ENCODE assay signal across 11 cellular contexts in the genomic region with DNA sequence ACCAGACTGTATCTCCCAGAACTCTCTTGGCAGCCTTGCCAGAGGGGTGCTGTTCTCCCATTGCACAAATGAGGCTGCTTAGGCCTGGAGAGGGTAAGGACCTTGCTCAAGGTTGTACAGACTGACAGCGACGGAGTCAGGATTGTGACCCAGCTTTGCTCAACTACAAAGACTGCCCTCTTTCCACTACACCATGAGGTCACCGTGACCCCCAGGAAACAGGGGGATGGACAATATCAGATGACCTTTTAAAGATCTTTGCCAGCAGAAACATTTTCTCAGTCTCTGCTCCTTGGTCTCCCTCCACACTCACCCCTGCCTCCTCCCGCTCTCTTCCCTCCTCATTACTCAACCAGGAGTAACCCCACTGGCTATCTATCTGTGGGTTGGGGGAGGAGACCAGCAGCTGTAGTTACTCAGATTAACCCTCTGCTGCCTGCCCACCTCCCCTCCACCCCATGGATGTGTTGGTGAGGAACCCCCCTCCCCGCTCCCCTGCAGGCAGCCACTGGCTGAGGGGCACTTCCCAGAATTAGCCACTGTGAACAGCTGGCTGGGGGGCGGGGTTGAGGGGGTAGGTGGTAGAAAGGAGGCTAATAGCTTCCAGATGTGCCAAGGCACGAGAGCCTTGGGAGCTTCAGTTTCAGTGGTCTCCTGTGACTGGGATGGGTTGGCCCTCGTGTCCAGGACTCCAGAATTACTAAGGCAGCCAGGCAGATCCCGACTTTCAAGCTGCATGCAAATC. TPM values are rescaled to one million over a fixed set of nuclear protein-coding genes. Genes with fewer than 3 reads are reported as not detected.
DNase-seq lines count a peak whose midpoint lies in the region; ATAC-seq, FAIRE-seq and TF ChIP-seq lines count a peak whose summit lies in the region.
"Had no signal": no experiment of that assay in that cellular context is flagged by ENCODE, and none has a peak within 500 bp of the region (broad histone marks: within the 10 kb centered on the region; RNA-seq: fewer than 3 reads in every experiment).

No MANE protein-coding gene starts in this region.

- CTCF ChIA-PET in HEK293 (lab: Yijun Ruan, JAX) (interaction anchor here (1.0 to 2.3 kb wide), 5 partner anchors 10 to 437 kb away, joined by 3 to 22 read pairs (median 4); no protein-coding TSS in a partner anchor), mammary epithelial cell (lab: Charles Lee; ENCODE audit: low non-redundant PET) (interaction anchor here (0.7 kb wide), 1 partner anchor 69 kb away, joined by 3 read pairs; no protein-coding TSS in a partner anchor)

- dilution Hi-C loops in mammary epithelial cell (cut with HindIII; ENCODE audit: low sequenced_read_pairs): loop anchor here (5.0 kb wide), 1 partner anchor 103 kb away; no protein-coding TSS in a partner anchor

- H3K4me3 Mint-ChIP-seq in naive thymus-derived CD8-positive, alpha-beta T cell: no peak overlapping the region

- H3K36me3 ChIP-seq in HEK293 (ENCODE audit: control insufficient read depth in 2 of 2, insufficient read depth in 1 of 2, low read length in 2 of 2) (no peaks in the 10 kb centered on the region), kidney (ENCODE audit: control insufficient read depth in 1 of 2, insufficient read depth in 2 of 2, low read length in 2 of 2) (no peaks in the 10 kb centered on the region), mammary epithelial cell (ENCODE audit: insufficient read depth, low read length) (no peaks in the 10 kb centered on the region)

- in situ Hi-C loops in mammary epithelial cell (cut with MboI; ENCODE audit: low sequenced_read_pairs in 2 of 2): no loop called here

- H3K4me1 ChIP-seq in HEK293 (ENCODE audit: control insufficient read depth, insufficient read depth, low read length): no peaks in the 10 kb centered on the region
- peaks cover 0 to 4% of the 10 kb centered on the region in 2 donors for H3K4me1 ChIP-seq in kidney (ENCODE audit: control insufficient read depth in 1 of 2, insufficient read depth in 1 of 2, low read depth in 1 of 2, low read length in 2 of 2)
- no peaks in the 10 kb centered on the region for H3K4me1 ChIP-seq in mammary epithelial cell (ENCODE audit: insufficient read depth, low read length)
- H3K4me1 ChIP-seq: body of pancreas had no signal

- H3K9me3 ChIP-seq in HEK293 (ENCODE audit: control insufficient read depth, insufficient read depth, low read depth, low read length) (no peaks in the 10 kb centered on the region), kidney (ENCODE audit: control insufficient read depth in 1 of 2, low read length in 2 of 2) (no peaks in the 10 kb centered on the region), mammary epithelial cell (replicated peaks; ENCODE audit: insufficient read depth, low read length) (no peaks in the 10 kb centered on the region)
- H3K9me3 ChIP-seq: body of pancreas had no signal

- H4K20me1 ChIP-seq in mammary epithelial cell (ENCODE audit: insufficient read depth, low read length): no peaks in the 10 kb centered on the region

- no peak overlapping the region for H3K27ac ChIP-seq in HEK293 (ENCODE audit: extremely low read depth, low read depth, low read length)
- H3K27ac ChIP-seq in kidney (ENCODE audit: low read depth in 2 of 2, low read length in 2 of 2): no peak overlapping the region
- H3K27ac ChIP-seq in mammary epithelial cell (ENCODE audit: insufficient read depth, low read depth, low read length): no peak overlapping the region
- H3K27ac ChIP-seq: body of pancreas had no signal

- WGBS in mammary epithelial cell (ENCODE audit: low coverage, missing lambda C conversion rate): 81% methylated on average over 7 of the region's 9 CpGs

- H3K27me3 ChIP-seq in mammary epithelial cell (ENCODE audit: insufficient read depth, low read length): no peaks in the 10 kb centered on the region
- H3K27me3 ChIP-seq: body of pancreas had no signal

- H3K27me3 Mint-ChIP-seq in naive thymus-derived CD8-positive, alpha-beta T cell: peaks cover 13 to 27% (median 18%) of the 10 kb centered on the region in 5 donors

- no peak for DNase-seq in GM12892 (ENCODE audit: insufficient read length)
- peak; percentile 69 for DNase-seq in NB4 (ENCODE audit: low read depth)
- peak; percentile 54 for DNase-seq in kidney
- DNase-seq in activated CD8-positive, alpha-beta memory T cell treated with anti-CD3 and anti-CD28 coated beads, Interleukin-2, amount 50 U/mL, for 4 hours: no peak
- DNase-seq in activated CD4-positive, alpha-beta T cell treated with anti-CD3 and anti-CD28 coated beads, Interleukin-2, amount 50 U/mL, for 48 hours: no peak
- no peak for DNase-seq in mammary epithelial cell
- DNase-seq in naive thymus-derived CD8-positive, alpha-beta T cell: no peak
- DNase-seq: body of pancreas; stimulated activated naive CD4-positive, alpha-beta T cell had no signal

- no peaks in the 10 kb centered on the region for H3K36me3 Mint-ChIP-seq in naive thymus-derived CD8-positive, alpha-beta T cell

- FAIRE-seq in GM12892 (lab: Jason Lieb, UNC) (peak; percentile 54), kidney (lab: Jason Lieb, UNC) (no peak)
- FAIRE-seq: RCC 7860 had no signal

- POLR2A ChIA-PET in HEK293 (lab: Yijun Ruan, JAX): interaction anchor here (1.2 kb wide), 1 partner anchor 10 kb away, joined by 5 read pairs; no protein-coding TSS in a partner anchor
- POLR2A ChIA-PET in naive thymus-derived CD8-positive, alpha-beta T cell (lab: Charles Lee): no interaction called here

- H3K9ac ChIP-seq in kidney (ENCODE audit: low read length in 2 of 2) (no peak overlapping the region), mammary epithelial cell (ENCODE audit: insufficient read depth, low read length) (no peak overlapping the region)

- no peaks in the 10 kb centered on the region for H3K79me2 ChIP-seq in mammary epithelial cell (ENCODE audit: insufficient read depth, low read length)

- no peaks in the 10 kb centered on the region for H3K9me3 Mint-ChIP-seq in naive thymus-derived CD8-positive, alpha-beta T cell

- peaks cover 0 to 9% (median 2%) of the 10 kb centered on the region in 4 donors for H3K4me1 Mint-ChIP-seq in naive thymus-derived CD8-positive, alpha-beta T cell

- no peak for TF ChIP-seq CTCF in HEK293 (tag by site-specific recombination; IDR thresholded peaks at IDR 0.05)
- TF ChIP-seq CTCF in NB4 (IDR thresholded peaks at IDR 0.05; ENCODE audit: low read depth, low read length): no peak
- no peak for TF ChIP-seq CTCF in kidney (IDR thresholded peaks at IDR 0.05; ENCODE audit: borderline replicate concordance, extremely low read depth, insufficient read depth)
- TF ChIP-seq CTCF in mammary epithelial cell (conservative IDR thresholded peaks at IDR 0.05 in 1 of 2, IDR thresholded peaks at IDR 0.05 in 1 of 2; ENCODE audit: extremely low read depth in 1 of 2, insufficient read depth in 1 of 2, low read depth in 1 of 2, low read length in 2 of 2): no peak

- no peak overlapping the region for H3K4me2 ChIP-seq in mammary epithelial cell (ENCODE audit: insufficient read depth, low read depth, low read length)

- H3K27ac Mint-ChIP-seq in naive thymus-derived CD8-positive, alpha-beta T cell: no peak overlapping the region

- H2AFZ ChIP-seq in mammary epithelial cell (ENCODE audit: low read depth, low read length): no peak overlapping the region

- BruUV-seq in mammary epithelial cell (replicated peaks; lab: Mats Ljungman, UMichigan): no TSS peak

- H3K4me3 ChIP-seq in HEK293 (ENCODE audit: low read depth, low read length) (no peak overlapping the region), NB4 (ENCODE audit: low read depth, low read length) (no peak overlapping the region), kidney (ENCODE audit: low read length in 2 of 2) (no peak overlapping the region), mammary epithelial cell (replicated peaks in 1 of 3; ENCODE audit: insufficient read depth in 1 of 3, low read depth in 2 of 3, low read length in 3 of 3) (no peak overlapping the region)
- H3K4me3 ChIP-seq: body of pancreas had no signal

- TF ChIP-seq POLR2A in GM12892 (IDR thresholded peaks at IDR 0.05; ENCODE audit: low read depth, low read length) (no peak), NB4 (IDR thresholded peaks at IDR 0.05; ENCODE audit: extremely low read depth, insufficient read length) (no peak)

- intact Hi-C loops in kidney (cut with DNase I) (no loop called here), mammary epithelial cell (cut with micrococcal nuclease) (no loop called here)

- ATAC-seq in naive thymus-derived CD8-positive, alpha-beta T cell: no peak
- ATAC-seq: body of pancreas had no signal

TF ChIP-seq in HEK293, 187 proteins besides CTCF, POLR2A, EP300 and RAD21 (continues in another document):
- TF ChIP-seq PATZ1 (tag by site-specific recombination; IDR thresholded peaks at IDR 0.05): peak; percentile 57

RNA-seq across cellular contexts. Expression of gene MRPS18A, which starts 26.9 kb away (rescaled TPM):
- polyA plus RNA-seq in GM12892 (2012; ENCODE audit: missing spikeins): 49.1 TPM
- total RNA-seq in kidney: 36.4 TPM
- 103 TPM for polyA plus RNA-seq in kidney (ENCODE audit: insufficient read depth, low read depth, low replicate concordance)
- 10 to 100 TPM; 27.0 to 49.0 TPM for total RNA-seq in mammary epithelial cell
- 63.7 TPM for polyA plus RNA-seq in mammary epithelial cell
- 39.5 TPM for polyA minus RNA-seq in mammary epithelial cell
- total RNA-seq in naive thymus-derived CD8-positive, alpha-beta T cell: 10 to 100 TPM; 28.9 to 30.6 TPM
- polyA plus RNA-seq in naive thymus-derived CD8-positive, alpha-beta T cell: 10 to 100 TPM; 53.1 to 63.1 (median 53.7) TPM

RNA-seq across cellular contexts. Expression of gene VEGFA, which starts 55.5 kb away (rescaled TPM):
- 66.3 TPM for polyA plus RNA-seq in GM12892 (2012; ENCODE audit: missing spikeins)
- 36.3 TPM for total RNA-seq in kidney
- polyA plus RNA-seq in kidney (ENCODE audit: insufficient read depth, low read depth, low replicate concordance): 111 TPM
- 100 to 1,000 TPM; 161 to 313 TPM for total RNA-seq in mammary epithelial cell
- polyA plus RNA-seq in mammary epithelial cell: 196 TPM
- 634 TPM for polyA minus RNA-seq in mammary epithelial cell
- 1 to 10 TPM; 4.5 to 5.6 TPM for total RNA-seq in naive thymus-derived CD8-positive, alpha-beta T cell
- not detected for polyA plus RNA-seq in naive thymus-derived CD8-positive, alpha-beta T cell

Comparison
In these comparisons a context has a peak if more than half of its experiments do, and no peak if none do; other contexts are left out.
1. DNase-seq: peak in NB4 (single experiment) and kidney (single experiment); none in GM12892 (single experiment), activated CD8-positive, alpha-beta memory T cell treated with anti-CD3 and anti-CD28 coated beads, Interleukin-2, amount 50 U/mL, for 4 hours (single experiment), activated CD4-positive, alpha-beta T cell treated with anti-CD3 and anti-CD28 coated beads, Interleukin-2, amount 50 U/mL, for 48 hours (0 of 2), mammary epithelial cell (single experiment) and naive thymus-derived CD8-positive, alpha-beta T cell (0 of 10).